In the genomic region with DNA sequence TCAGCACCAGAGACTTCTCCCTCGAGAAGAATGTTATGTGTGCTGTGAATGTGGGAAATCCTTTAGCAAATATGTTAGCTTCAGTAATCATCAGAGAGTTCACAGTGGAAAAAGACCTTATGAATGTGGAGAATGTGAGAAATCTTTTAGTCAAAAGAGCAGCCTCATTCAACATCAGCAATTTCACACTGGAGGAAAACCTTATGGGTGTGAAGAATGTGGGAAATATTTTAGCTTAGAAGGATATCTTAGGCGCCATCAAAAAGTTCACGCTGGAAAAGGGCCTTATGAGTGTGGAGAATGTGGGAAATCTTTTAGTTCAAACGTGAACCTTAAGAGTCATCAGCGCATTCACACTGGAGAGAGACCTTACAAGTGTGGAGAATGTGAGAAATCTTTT, we compare ENCODE assay signal across 22 cellular contexts.
"Had no signal": no experiment of that assay in that cellular context is flagged by ENCODE, and none has a peak within 500 bp of the region (broad histone marks: within the 10 kb centered on the region; RNA-seq: fewer than 3 reads in every experiment).

No MANE protein-coding gene starts in this region.

- H3K9me2 ChIP-seq: SK-N-SH had no signal

- H3K9me3 ChIP-seq: left lung, neutrophil, pancreas, right lobe of liver, SK-N-SH, stomach, upper lobe of left lung had no signal

- ATAC-seq: activated CD8-positive, alpha-beta memory T cell treated with anti-CD3 and anti-CD28 coated beads, Interleukin-2, amount 10 ng/mL, durations not matched to agents 7 days and 5 days; left lung; naive thymus-derived CD8-positive, alpha-beta T cell; pancreas; right lobe of liver; stimulated activated effector memory CD8-positive, alpha-beta T cell treated with anti-CD3 and anti-CD28 coated beads, Interleukin-12 subunit alpha, Interleukin-12 subunit beta, amount 100 ng/mL, for 72 hours had no signal

- H3K27me3 ChIP-seq: ascending aorta, dorsolateral prefrontal cortex, left lung, neutrophil, pancreas, right lobe of liver, stomach, upper lobe of left lung had no signal

- H3K4me3 Mint-ChIP-seq: activated CD4-positive, alpha-beta memory T cell treated with anti-CD3 and anti-CD28 coated beads for 36 hours; activated CD8-positive, alpha-beta memory T cell treated with anti-CD3 and anti-CD28 coated beads, Interleukin-2, amount 10 ng/mL, durations not matched to agents 7 days and 5 days; activated naive CD4-positive, alpha-beta T cell treated with anti-CD3 and anti-CD28 coated beads for 36 hours; naive thymus-derived CD8-positive, alpha-beta T cell; stimulated activated effector memory CD8-positive, alpha-beta T cell treated with anti-CD3 and anti-CD28 coated beads, Interleukin-12 subunit alpha, Interleukin-12 subunit beta, amount 100 ng/mL, for 72 hours; T-helper 2 cell treated with Interferon-gamma antibody and Interleukin-4, amounts not matched to agents 5 μg/mL and 100 μg/mL, for 36 hours had no signal

- H3K4me2 ChIP-seq: SK-N-SH had no signal

- H3K27ac Mint-ChIP-seq: activated CD4-positive, alpha-beta memory T cell treated with anti-CD3 and anti-CD28 coated beads for 36 hours; activated CD8-positive, alpha-beta memory T cell treated with anti-CD3 and anti-CD28 coated beads, Interleukin-2, amount 10 ng/mL, durations not matched to agents 7 days and 5 days; activated naive CD4-positive, alpha-beta T cell treated with anti-CD3 and anti-CD28 coated beads for 36 hours; activated T-helper 2 cell treated with anti-CD3 and anti-CD28 coated beads, Interferon-gamma antibody, Interleukin-2, Interleukin-4, amounts not matched to agents 10 μg/mL and 5 μg/mL and 100 μg/mL, durations not matched to agents 14 hours and 24 hours and 36 hours; stimulated activated effector memory CD8-positive, alpha-beta T cell treated with anti-CD3 and anti-CD28 coated beads, Interleukin-12 subunit alpha, Interleukin-12 subunit beta, amount 100 ng/mL, for 72 hours; T-helper 2 cell treated with Interferon-gamma antibody and Interleukin-4, amounts not matched to agents 5 μg/mL and 100 μg/mL, for 36 hours had no signal

- H3K4me3 ChIP-seq: ascending aorta, dorsolateral prefrontal cortex, left lung, pancreas, right lobe of liver, stomach, upper lobe of left lung had no signal

- H3K9me3 Mint-ChIP-seq: activated CD4-positive, alpha-beta memory T cell treated with anti-CD3 and anti-CD28 coated beads for 36 hours; activated naive CD4-positive, alpha-beta T cell treated with anti-CD3 and anti-CD28 coated beads for 36 hours; activated T-helper 2 cell treated with anti-CD3 and anti-CD28 coated beads, Interferon-gamma antibody, Interleukin-2, Interleukin-4, amounts not matched to agents 10 μg/mL and 5 μg/mL and 100 μg/mL, durations not matched to agents 14 hours and 24 hours and 36 hours; naive thymus-derived CD8-positive, alpha-beta T cell; stimulated activated effector memory CD8-positive, alpha-beta T cell treated with anti-CD3 and anti-CD28 coated beads, Interleukin-12 subunit alpha, Interleukin-12 subunit beta, amount 100 ng/mL, for 72 hours; T-helper 2 cell treated with Interferon-gamma antibody and Interleukin-4, amounts not matched to agents 5 μg/mL and 100 μg/mL, for 36 hours had no signal

- H3K9ac ChIP-seq: SK-N-SH had no signal

- H3K27me3 Mint-ChIP-seq: activated CD4-positive, alpha-beta memory T cell treated with anti-CD3 and anti-CD28 coated beads for 36 hours; activated CD8-positive, alpha-beta memory T cell treated with anti-CD3 and anti-CD28 coated beads, Interleukin-2, amount 10 ng/mL, durations not matched to agents 7 days and 5 days; naive thymus-derived CD8-positive, alpha-beta T cell had no signal

- H3K4me1 ChIP-seq: ascending aorta, left lung, pancreas, right lobe of liver, stomach, upper lobe of left lung had no signal

- H3K27ac ChIP-seq: ascending aorta, dorsolateral prefrontal cortex, epithelial cell of prostate, left lung, neutrophil, pancreas, right lobe of liver, stomach, upper lobe of left lung had no signal

- DNase-seq: activated CD4-positive, alpha-beta memory T cell treated with anti-CD3 and anti-CD28 coated beads for 36 hours; activated CD8-positive, alpha-beta memory T cell treated with anti-CD3 and anti-CD28 coated beads, Interleukin-2, amount 10 ng/mL, durations not matched to agents 7 days and 5 days; activated naive CD4-positive, alpha-beta T cell treated with anti-CD3 and anti-CD28 coated beads for 36 hours; dorsolateral prefrontal cortex; foreskin melanocyte; glutamatergic neuron; hypothalamus; kidney; left lung; naive thymus-derived CD8-positive, alpha-beta T cell; pancreas; right lobe of liver; SK-N-SH; stimulated activated CD4-positive, alpha-beta T cell treated with anti-CD3 and anti-CD28 coated beads, Interleukin-4, amount 100 ng/mL, for 24 hours; stomach; upper lobe of left lung had no signal
